ENCODE assay signal across 18 cellular contexts in genomic region chr4:26048962-26049361, GRCh38.
A peak's percentile ranks its signal among the peaks of the same experiment; 100 is the strongest.
DNase-seq lines count a peak whose midpoint lies in the region; ATAC-seq, FAIRE-seq and TF ChIP-seq lines count a peak whose summit lies in the region.
"Had no signal": no experiment of that assay in that cellular context is flagged by ENCODE, and none has a peak within 500 bp of the region (broad histone marks: within the 10 kb centered on the region; RNA-seq: fewer than 3 reads in every experiment).

No MANE protein-coding gene starts in this region.

- intact Hi-C loops in esophagus muscularis mucosa (cut with DNase I) (no loop called here), transverse colon (cut with DNase I; ENCODE audit: low total_unique reads) (no loop called here), left colon (cut with DNase I, micrococcal nuclease) (no loop called here)

- peaks cover 11% of the 10 kb centered on the region for H3K4me1 ChIP-seq in RWPE2 (ENCODE audit: insufficient read depth, poor library complexity, severe bottlenecking)
- H3K4me1 ChIP-seq in esophagus muscularis mucosa: peaks cover 10 to 39% (median 38%) of the 10 kb centered on the region in 4 donors
- no peaks in the 10 kb centered on the region for H3K4me1 ChIP-seq in neuron (ENCODE audit: insufficient read depth, low read length)
- H3K4me1 ChIP-seq in transverse colon: peaks cover 7 to 36% (median 17%) of the 10 kb centered on the region in 4 donors

- H3K27me3 ChIP-seq in RWPE2 (ENCODE audit: insufficient read depth, poor library complexity, severe bottlenecking) (no peaks in the 10 kb centered on the region), esophagus muscularis mucosa (no peaks in the 10 kb centered on the region), neuron (ENCODE audit: insufficient read depth, low read length) (no peaks in the 10 kb centered on the region), transverse colon (no peaks in the 10 kb centered on the region)

- TF ChIP-seq CTCF in RWPE2 (IDR thresholded peaks at IDR 0.05; ENCODE audit: poor library complexity, severe bottlenecking): no peak
- no peak for TF ChIP-seq CTCF in esophagus muscularis mucosa (IDR thresholded peaks at IDR 0.05)
- TF ChIP-seq CTCF in transverse colon (IDR thresholded peaks at IDR 0.05): no peak

- TF ChIP-seq EP300 in esophagus muscularis mucosa (IDR thresholded peaks at IDR 0.05) (no peak), transverse colon (IDR thresholded peaks at IDR 0.05; ENCODE audit: low read depth) (no peak)

- 60% methylated on average over 9 of the region's 9 CpGs for WGBS in esophagus muscularis mucosa
- WGBS in transverse colon (ENCODE audit: low coverage in 1 of 2), 2 donors: 60 to 76% methylated on average over 9 of the region's 9 CpGs

- DNase-seq in RWPE2 (ENCODE audit: low spot score) (no peak), esophagus muscularis mucosa (ENCODE audit: extremely low spot score) (no peak), transverse colon (no peak), GM19239 (ENCODE audit: insufficient read length, low spot score) (no peak), left colon (no peak), ecto neural progenitor cell (ENCODE audit: low spot score) (no peak)
- DNase-seq in activated T-cell treated with anti-CD3 and anti-CD28 coated beads, Interleukin-2, amount 50 U/mL, for 1 hour: no peak
- DNase-seq: activated T-cell treated with anti-CD3 and anti-CD28 coated beads for 4 hours; NCI-H1105; NCI-H524; SIG-M5; stimulated activated CD4-positive, alpha-beta T cell treated with anti-CD3 and anti-CD28 coated beads, Interleukin-2, amount 100 ng/mL, for 48 hours; WERI-Rb-1 had no signal

- no peak for FAIRE-seq in GM19239 (lab: Jason Lieb, UNC)
- FAIRE-seq: D721Med, H54, HTR-8/SVneo, islet of Langerhans had no signal

- in situ Hi-C loops in transverse colon (cut with MboI; ENCODE audit: low pct_ligation_motif_present in 1 of 4, low pct_unique_long_range_greater_than_20kb in 1 of 4, low sequenced_read_pairs in 3 of 4): no loop called here

- no peak for TF ChIP-seq POLR2A in esophagus muscularis mucosa (IDR thresholded peaks at IDR 0.05; ENCODE audit: low read depth)
- TF ChIP-seq POLR2A in transverse colon (IDR thresholded peaks at IDR 0.05): no peak

- H3K27ac ChIP-seq in RWPE2 (ENCODE audit: poor library complexity, severe bottlenecking): peak overlapping the region; percentile 43
- peak overlapping the region; percentile 79 to 85 (median 83) for H3K27ac ChIP-seq in esophagus muscularis mucosa (replicated peaks in 1 of 4)
- H3K27ac ChIP-seq in transverse colon: peak overlapping the region; percentile 74 to 82 (median 78)
- H3K27ac ChIP-seq: WERI-Rb-1 had no signal

- H2AFZ ChIP-seq in neuron (ENCODE audit: low read depth, low read length): peak overlapping the region; percentile 38

- H3K36me3 ChIP-seq in RWPE2 (ENCODE audit: low read depth) (no peaks in the 10 kb centered on the region), esophagus muscularis mucosa (no peaks in the 10 kb centered on the region), neuron (ENCODE audit: insufficient read depth, low read length) (no peaks in the 10 kb centered on the region), transverse colon (no peaks in the 10 kb centered on the region)
- H3K36me3 ChIP-seq: WERI-Rb-1 had no signal

- H3K4me3 ChIP-seq in RWPE2 (ENCODE audit: severe bottlenecking) (no peak overlapping the region), esophagus muscularis mucosa (no peak overlapping the region), neuron (ENCODE audit: low read length) (no peak overlapping the region), transverse colon (no peak overlapping the region)

- H3K9me3 ChIP-seq in RWPE2 (ENCODE audit: severe bottlenecking): no peaks in the 10 kb centered on the region
- no peaks in the 10 kb centered on the region for H3K9me3 ChIP-seq in esophagus muscularis mucosa
- H3K9me3 ChIP-seq in neuron (ENCODE audit: low read length): no peaks in the 10 kb centered on the region
- no peaks in the 10 kb centered on the region for H3K9me3 ChIP-seq in transverse colon

- peak; percentile 21; the same call in 1 of the 3 replicates for ATAC-seq in RWPE2 (ENCODE audit: low read depth)
- ATAC-seq in left colon: no peak
